8 cellular contexts compared by ENCODE assay signal in the genomic region with DNA sequence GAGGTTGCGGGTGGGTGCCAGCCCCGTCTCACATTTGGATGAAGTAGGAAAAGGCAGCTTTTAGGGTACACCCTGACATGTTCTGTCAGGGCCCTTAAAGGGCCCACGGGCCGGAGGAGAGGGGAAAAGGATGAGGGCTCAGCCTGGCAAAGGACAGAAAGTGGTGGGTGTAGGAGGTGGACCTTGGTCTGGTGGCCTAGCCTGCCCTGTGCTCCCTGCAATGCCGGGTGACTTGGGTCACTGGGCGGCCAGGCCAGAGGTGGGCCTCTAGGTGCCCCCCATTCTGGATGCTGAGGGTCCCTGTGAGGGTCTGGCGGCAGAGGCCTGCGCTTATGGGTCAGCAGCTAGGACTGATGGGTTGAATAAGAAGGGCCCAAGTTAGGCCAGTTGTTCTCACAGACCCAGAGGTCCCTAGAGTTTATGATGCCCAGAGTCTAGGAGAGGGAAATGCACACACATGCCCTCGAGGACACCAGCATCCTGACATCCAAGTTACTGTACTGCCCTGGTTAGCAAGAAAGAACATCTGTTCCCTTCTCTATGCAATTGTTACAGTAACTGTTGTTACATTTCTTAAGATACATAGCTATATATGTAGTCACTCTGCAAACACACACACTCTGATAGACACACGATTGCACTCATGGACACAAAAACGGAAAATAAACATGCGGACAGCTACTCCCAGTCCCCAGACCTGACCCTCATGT. TPM values are rescaled to one million over a fixed set of nuclear protein-coding genes. Genes with fewer than 3 reads are reported as not detected.
DNase-seq lines count a peak whose midpoint lies in the region; ATAC-seq, FAIRE-seq and TF ChIP-seq lines count a peak whose summit lies in the region.

No MANE protein-coding gene starts in this region.

- peak; percentile 38 for FAIRE-seq in GM12892 (lab: Jason Lieb, UNC)

- no peak for TF ChIP-seq CTCF in WERI-Rb-1 (IDR thresholded peaks at IDR 0.05; ENCODE audit: low read depth, low read length)
- TF ChIP-seq CTCF in foreskin fibroblast (IDR thresholded peaks at IDR 0.05; ENCODE audit: low read depth, low read length): no peak

- ATAC-seq in HG02884 (IDR thresholded peaks at IDR 0.05; ENCODE audit: unreplicated experiment) (no peak), GM21576 (IDR thresholded peaks at IDR 0.05; ENCODE audit: unreplicated experiment) (no peak), sciatic nerve (no peak)

- no peaks in the 10 kb centered on the region for H3K36me3 ChIP-seq in WERI-Rb-1

- no peaks in the 10 kb centered on the region for H3K27me3 ChIP-seq in WERI-Rb-1 (ENCODE audit: insufficient read depth, low read depth, severe bottlenecking)

- H3K4me3 ChIP-seq in WERI-Rb-1 (ENCODE audit: low read depth, low read length): peak overlapping the region; percentile 55
- peak overlapping the region; percentile 58 to 92 for H3K4me3 ChIP-seq in foreskin fibroblast (ENCODE audit: low read depth in 1 of 2, low read length in 2 of 2)
- peak overlapping the region; percentile 93 for H3K4me3 ChIP-seq in skeletal muscle cell (ENCODE audit: low read depth, low read length)

- DNase-seq in GM12892 (ENCODE audit: insufficient read length): no peak
- DNase-seq in WERI-Rb-1: no peak
- DNase-seq in foreskin fibroblast: peak in 1 of 2 donors; percentile 59
- DNase-seq in skeletal muscle cell (ENCODE audit: low read depth): no peak
- no peak for DNase-seq in activated gamma-delta T cell (lab: John Stamatoyannopoulos, UW)
- DNase-seq in sciatic nerve (ENCODE audit: low spot score): no peak

- H3K9me3 ChIP-seq in WERI-Rb-1 (ENCODE audit: severe bottlenecking): no peaks in the 10 kb centered on the region

- H3K27ac ChIP-seq in WERI-Rb-1: peak overlapping the region; percentile 84

- no peak for TF ChIP-seq POLR2A in GM12892 (IDR thresholded peaks at IDR 0.05; ENCODE audit: low read depth, low read length)

- intact Hi-C loops in sciatic nerve (cut with DNase I): no loop called here

RNA-seq across cellular contexts. Expression of a gene that starts 12.5 kb away (rescaled TPM):
- polyA plus RNA-seq in GM12892 (2012; ENCODE audit: missing spikeins): 0.70 TPM
- total RNA-seq in sciatic nerve: 3.2 TPM

RNA-seq across cellular contexts. Expression of a gene that starts 30.6 kb away (rescaled TPM):
- polyA plus RNA-seq in GM12892 (2012; ENCODE audit: missing spikeins): 12.2 TPM
- total RNA-seq in sciatic nerve: 24.6 TPM

RNA-seq across cellular contexts. Expression of a gene that starts 45.1 kb away (rescaled TPM):
- not detected for polyA plus RNA-seq in GM12892 (2012; ENCODE audit: missing spikeins)
- total RNA-seq in sciatic nerve: not detected

RNA-seq across cellular contexts. Expression of a gene that starts 51.2 kb away (rescaled TPM):
- polyA plus RNA-seq in GM12892 (2012; ENCODE audit: missing spikeins): 3,646 TPM
- total RNA-seq in sciatic nerve: 1,122 TPM
